In the genomic region with DNA sequence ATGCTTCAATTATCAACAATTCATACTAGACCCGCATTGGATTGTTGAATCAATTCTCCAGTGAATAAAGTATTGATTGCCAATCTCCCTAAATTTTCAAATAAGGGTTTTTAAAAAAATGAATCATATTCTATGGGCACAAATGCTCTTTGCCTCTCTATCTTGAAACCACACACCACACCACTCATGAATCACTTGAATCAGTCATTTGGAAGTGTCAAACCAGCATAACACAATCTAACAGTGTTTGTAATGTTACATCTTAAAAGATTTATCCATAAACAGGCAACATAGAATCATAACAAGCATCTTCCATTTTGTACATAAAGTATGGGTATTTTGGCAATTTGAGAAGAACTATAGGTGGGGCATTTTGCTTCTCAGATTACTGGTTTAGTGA, we compare ENCODE assay signal across 35 cellular contexts.
"Had no signal": no experiment of that assay in that cellular context is flagged by ENCODE, and none has a peak within 500 bp of the region (broad histone marks: within the 10 kb centered on the region; RNA-seq: fewer than 3 reads in every experiment).

No MANE protein-coding gene starts in this region.

- H3K27ac ChIP-seq: breast epithelium, cardiac muscle cell, coronary artery, dorsolateral prefrontal cortex, foreskin keratinocyte, gastrocnemius medialis, heart left ventricle, WERI-Rb-1 had no signal

- H3K4me3 Mint-ChIP-seq: activated B cell treated with CpG ODN at 0.5 μM for 24 hours; activated CD8-positive, alpha-beta memory T cell treated with anti-CD3 and anti-CD28 coated beads, Interleukin-2, amount 10 ng/mL, durations not matched to agents 7 days and 5 days; activated CD8-positive, alpha-beta T cell treated with anti-CD3 and anti-CD28 coated beads for 36 hours; activated naive CD4-positive, alpha-beta T cell treated with anti-CD3 and anti-CD28 coated beads, Interleukin-2, amount 10 ng/mL, durations not matched to agents 7 days and 5 days; activated naive CD8-positive, alpha-beta T cell treated with anti-CD3 and anti-CD28 coated beads, Interleukin-2, amount 10 ng/mL, durations not matched to agents 7 days and 5 days; activated T-helper 1 cell treated with anti-CD3 and anti-CD28 coated beads, Interleukin-12 subunit alpha, Interleukin-12 subunit beta, Interleukin-2, Interleukin-4 antibody, amounts not matched to agents 30 ng/mL and 10 ng/mL and 1 ng/mL, durations not matched to agents 14 hours and 24 hours and 36 hours; brain; dendritic cell treated with granulocyte-macrophage colony-stimulating factor and Interleukin-4, amounts not matched to agents 40 ng/mL and 50 ng/mL, for 4 days; endodermal cell had no signal

- H3K27me3 Mint-ChIP-seq: activated B cell treated with CpG ODN at 0.5 μM for 24 hours; activated naive CD4-positive, alpha-beta T cell treated with anti-CD3 and anti-CD28 coated beads, Interleukin-2, amount 10 ng/mL, durations not matched to agents 7 days and 5 days; dendritic cell treated with granulocyte-macrophage colony-stimulating factor and Interleukin-4, amounts not matched to agents 40 ng/mL and 50 ng/mL, for 4 days had no signal

- H3K36me3 ChIP-seq: breast epithelium, cardiac muscle cell, gastrocnemius medialis, heart left ventricle, WERI-Rb-1 had no signal

- H3K4me3 ChIP-seq: breast epithelium, cardiac muscle cell, coronary artery, dorsolateral prefrontal cortex, gastrocnemius medialis, heart left ventricle had no signal

- H3K27me3 ChIP-seq: breast epithelium, cardiac muscle cell, foreskin keratinocyte, gastrocnemius medialis had no signal

- H3K36me3 Mint-ChIP-seq: activated CD8-positive, alpha-beta memory T cell treated with anti-CD3 and anti-CD28 coated beads, Interleukin-2, amount 10 ng/mL, durations not matched to agents 7 days and 5 days; activated naive CD4-positive, alpha-beta T cell treated with anti-CD3 and anti-CD28 coated beads, Interleukin-2, amount 10 ng/mL, durations not matched to agents 7 days and 5 days; activated naive CD4-positive, alpha-beta T cell treated with anti-CD3 and anti-CD28 coated beads, Interleukin-2, amount 50 U/mL, for 72 hours; activated naive CD8-positive, alpha-beta T cell treated with anti-CD3 and anti-CD28 coated beads, Interleukin-2, amount 10 ng/mL, durations not matched to agents 7 days and 5 days; brain had no signal

- H3K4me1 Mint-ChIP-seq: activated B cell treated with CpG ODN at 0.5 μM for 24 hours; activated CD8-positive, alpha-beta memory T cell treated with anti-CD3 and anti-CD28 coated beads, Interleukin-2, amount 10 ng/mL, durations not matched to agents 7 days and 5 days; activated naive CD4-positive, alpha-beta T cell treated with anti-CD3 and anti-CD28 coated beads, Interleukin-2, amount 10 ng/mL, durations not matched to agents 7 days and 5 days; activated naive CD8-positive, alpha-beta T cell treated with anti-CD3 and anti-CD28 coated beads, Interleukin-2, amount 10 ng/mL, durations not matched to agents 7 days and 5 days; brain had no signal

- H3K27ac Mint-ChIP-seq: activated B cell treated with CpG ODN at 0.5 μM for 24 hours; activated CD8-positive, alpha-beta memory T cell treated with anti-CD3 and anti-CD28 coated beads, Interleukin-2, amount 10 ng/mL, durations not matched to agents 7 days and 5 days; activated CD8-positive, alpha-beta T cell treated with anti-CD3 and anti-CD28 coated beads for 36 hours; activated naive CD4-positive, alpha-beta T cell treated with anti-CD3 and anti-CD28 coated beads, Interleukin-2, amount 10 ng/mL, durations not matched to agents 7 days and 5 days; activated naive CD4-positive, alpha-beta T cell treated with anti-CD3 and anti-CD28 coated beads, Interleukin-2, amount 50 U/mL, for 72 hours; activated naive CD8-positive, alpha-beta T cell treated with anti-CD3 and anti-CD28 coated beads, Interleukin-2, amount 10 ng/mL, durations not matched to agents 7 days and 5 days; activated T-helper 1 cell treated with anti-CD3 and anti-CD28 coated beads, Interleukin-12 subunit alpha, Interleukin-12 subunit beta, Interleukin-2, Interleukin-4 antibody, amounts not matched to agents 30 ng/mL and 10 ng/mL and 1 ng/mL, durations not matched to agents 14 hours and 24 hours and 36 hours; brain; dendritic cell treated with granulocyte-macrophage colony-stimulating factor and Interleukin-4, amounts not matched to agents 40 ng/mL and 50 ng/mL, for 4 days; endodermal cell had no signal

- ATAC-seq: activated CD4-positive, CD25-positive, alpha-beta regulatory T cell treated with anti-CD3 and anti-CD28 coated beads, Interleukin-2, amount 50 U/mL, for 24 hours; activated CD8-positive, alpha-beta memory T cell treated with anti-CD3 and anti-CD28 coated beads, Interleukin-2, amount 10 ng/mL, durations not matched to agents 7 days and 5 days; activated CD8-positive, alpha-beta T cell treated with anti-CD3 and anti-CD28 coated beads for 36 hours; esophagus mucosa; foreskin keratinocyte; gastrocnemius medialis; heart left ventricle had no signal

- H3K9me3 Mint-ChIP-seq: activated B cell treated with CpG ODN at 0.5 μM for 24 hours; activated CD8-positive, alpha-beta T cell treated with anti-CD3 and anti-CD28 coated beads for 36 hours; activated naive CD4-positive, alpha-beta T cell treated with anti-CD3 and anti-CD28 coated beads, Interleukin-2, amount 10 ng/mL, durations not matched to agents 7 days and 5 days; activated naive CD4-positive, alpha-beta T cell treated with anti-CD3 and anti-CD28 coated beads, Interleukin-2, amount 50 U/mL, for 72 hours; activated naive CD8-positive, alpha-beta T cell treated with anti-CD3 and anti-CD28 coated beads, Interleukin-2, amount 10 ng/mL, durations not matched to agents 7 days and 5 days; activated T-helper 1 cell treated with anti-CD3 and anti-CD28 coated beads, Interleukin-12 subunit alpha, Interleukin-12 subunit beta, Interleukin-2, Interleukin-4 antibody, amounts not matched to agents 30 ng/mL and 10 ng/mL and 1 ng/mL, durations not matched to agents 14 hours and 24 hours and 36 hours; dendritic cell treated with granulocyte-macrophage colony-stimulating factor and Interleukin-4, amounts not matched to agents 40 ng/mL and 50 ng/mL, for 4 days had no signal

- H3K4me1 ChIP-seq: breast epithelium, foreskin keratinocyte, gastrocnemius medialis had no signal

- DNase-seq: activated B cell treated with CpG ODN at 0.5 μM for 24 hours; activated CD4-positive, alpha-beta T cell treated with anti-CD3 and anti-CD28 coated beads for 48 hours; activated CD4-positive, alpha-beta T cell treated with anti-CD3 and anti-CD28 coated beads, Interleukin-2, amount 50 U/mL, for 1 hour; activated CD4-positive, alpha-beta T cell treated with anti-CD3 and anti-CD28 coated beads, Interleukin-2, amount 50 U/mL, for 48 hours; activated CD8-positive, alpha-beta memory T cell treated with anti-CD3 and anti-CD28 coated beads, Interleukin-2, amount 10 ng/mL, durations not matched to agents 7 days and 5 days; activated CD8-positive, alpha-beta memory T cell treated with anti-CD3 and anti-CD28 coated beads, Interleukin-2, amount 50 U/mL, for 4 hours; activated CD8-positive, alpha-beta T cell treated with anti-CD3 and anti-CD28 coated beads for 36 hours; activated gamma-delta T cell; activated naive CD4-positive, alpha-beta T cell; activated naive CD4-positive, alpha-beta T cell treated with anti-CD3 and anti-CD28 coated beads, Interleukin-2, amount 10 ng/mL, durations not matched to agents 7 days and 5 days; activated naive CD8-positive, alpha-beta T cell treated with anti-CD3 and anti-CD28 coated beads, Interleukin-2, amount 10 ng/mL, durations not matched to agents 7 days and 5 days; activated T-cell treated with anti-CD3 and anti-CD28 coated beads, Interleukin-2, amount 50 U/mL, for 1 hour; activated T-cell treated with anti-CD3 and anti-CD28 coated beads, Interleukin-2, amount 50 U/mL, for 48 hours; amygdala; aorta; central memory CD4-positive, alpha-beta T cell; cerebellar nuclear complex; dorsolateral prefrontal cortex; effector memory CD4-positive, alpha-beta T cell; endodermal cell; foreskin keratinocyte; gastrocnemius medialis; glutamatergic neuron; heart left ventricle; T-helper 2 cell; WERI-Rb-1 had no signal

- H3K9me3 ChIP-seq: breast epithelium, gastrocnemius medialis had no signal
